ENCODE assay signal across 14 cellular contexts in the genomic region with DNA sequence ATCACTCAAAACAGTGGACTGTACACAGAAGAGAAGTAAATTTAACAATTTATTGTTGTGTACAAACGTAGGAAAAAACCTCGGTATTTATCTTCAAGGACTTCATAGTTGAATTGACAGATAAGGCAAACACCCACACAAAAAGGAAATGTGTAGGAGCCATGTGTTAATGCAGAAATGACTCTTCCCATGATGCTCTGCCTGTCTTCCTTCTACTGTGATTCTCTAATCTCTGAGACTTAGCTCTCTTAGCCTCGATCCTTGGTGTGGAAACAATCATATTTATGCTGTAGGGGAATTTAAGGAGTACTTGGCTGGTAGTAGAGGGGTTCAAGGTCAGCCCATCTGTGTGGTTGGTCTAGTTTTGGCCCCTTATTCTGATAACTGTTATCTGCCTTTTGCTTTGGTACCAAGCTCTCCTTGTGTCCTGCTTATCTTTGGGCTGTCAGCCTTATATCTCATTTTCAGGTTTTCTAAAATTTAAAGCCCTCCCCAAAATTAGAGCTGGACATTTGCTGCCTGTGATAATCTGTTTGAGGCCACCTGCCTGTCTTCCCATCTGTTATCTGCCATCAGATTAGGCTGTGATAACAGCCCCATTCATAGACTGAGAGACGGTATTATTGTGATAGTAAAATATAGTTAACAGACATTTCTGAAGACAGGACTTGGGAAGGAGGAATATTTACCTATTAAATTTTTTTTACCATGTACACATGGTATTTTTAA.
"Had no signal": no experiment of that assay in that cellular context is flagged by ENCODE, and none has a peak within 500 bp of the region (broad histone marks: within the 10 kb centered on the region; RNA-seq: fewer than 3 reads in every experiment).

No MANE protein-coding gene starts in this region.

- H3K36me3 ChIP-seq: thoracic aorta, WERI-Rb-1 had no signal

- H3K27ac ChIP-seq: body of pancreas, epithelial cell of prostate, thoracic aorta, WERI-Rb-1 had no signal

- ATAC-seq: body of pancreas; effector memory CD8-positive, alpha-beta T cell; left ventricle myocardium superior; stimulated activated naive CD8-positive, alpha-beta T cell treated with anti-CD3 and anti-CD28 coated beads, Interleukin-15, amount 100 ng/mL, for 72 hours had no signal

- DNase-seq: activated CD4-positive, alpha-beta T cell treated with anti-CD3 and anti-CD28 coated beads for 48 hours; activated naive CD4-positive, alpha-beta T cell treated with anti-CD3 and anti-CD28 coated beads, Interleukin-2, amount 50 U/mL, for 16 hours; amniotic stem cell; body of pancreas; central memory CD4-positive, alpha-beta T cell; effector memory CD8-positive, alpha-beta T cell; left ventricle myocardium superior; mesendoderm; stimulated activated CD4-positive, alpha-beta T cell treated with anti-CD3 and anti-CD28 coated beads, Interleukin-4, amount 100 ng/mL, for 1 hour; stimulated activated CD8-positive, alpha-beta memory T cell treated with anti-CD3 and anti-CD28 coated beads, Interleukin-4, amount 100 ng/mL, for 48 hours; stimulated activated naive CD8-positive, alpha-beta T cell treated with anti-CD3 and anti-CD28 coated beads, Interleukin-15, amount 100 ng/mL, for 72 hours; WERI-Rb-1 had no signal

- H3K9me3 ChIP-seq: body of pancreas, thoracic aorta had no signal

- H3K4me1 ChIP-seq: body of pancreas had no signal

- H3K27me3 ChIP-seq: body of pancreas had no signal

- H3K4me3 ChIP-seq: body of pancreas, thoracic aorta had no signal
